Comparison of ENCODE assay signal across 8 cellular contexts in genomic region chr6:166998256-166999144, GRCh38. TPM values are rescaled to one million over a fixed set of nuclear protein-coding genes. Genes with fewer than 3 reads are reported as not detected.
DNase-seq lines count a peak whose midpoint lies in the region; ATAC-seq and TF ChIP-seq lines count a peak whose summit lies in the region.

No MANE protein-coding gene starts in this region.

- H3K27ac ChIP-seq in upper lobe of left lung = peak overlapping the region; percentile 68 to 85 (median 70)

- no peak for TF ChIP-seq POLR2A in upper lobe of left lung (IDR thresholded peaks at IDR 0.05)

- H3K9me3 ChIP-seq in upper lobe of left lung = no peaks in the 10 kb centered on the region

- ATAC-seq in GM18868 (IDR thresholded peaks at IDR 0.05; ENCODE audit: unreplicated experiment) (peak; percentile 2), HG03066 (IDR thresholded peaks at IDR 0.05; ENCODE audit: low read depth, unreplicated experiment) (peak; percentile 5), upper lobe of left lung (ENCODE audit: low FRiP score in 2 of 2) (peak in 1 of 2 donors; percentile 26)

- WGBS in upper lobe of left lung, 2 donors = 0 to 2% methylated on average over 31 to 43 of the region's 96 CpGs

- peak overlapping the region; percentile 87 to 98 (median 91) for H3K4me3 ChIP-seq in upper lobe of left lung

- no peaks in the 10 kb centered on the region for H3K27me3 Mint-ChIP-seq in mesothelial cell of epicardium (ENCODE audit: low read depth)

- H3K36me3 ChIP-seq in upper lobe of left lung = no peaks in the 10 kb centered on the region

- no peak for TF ChIP-seq CTCF in mesothelial cell of epicardium (IDR thresholded peaks at IDR 0.05; ENCODE audit: unreplicated experiment)
- no peak for TF ChIP-seq CTCF in upper lobe of left lung (IDR thresholded peaks at IDR 0.05)

- H3K4me1 Mint-ChIP-seq in mesothelial cell of epicardium = peaks cover 30% of the 10 kb centered on the region

- H3K9me3 Mint-ChIP-seq in mesothelial cell of epicardium = no peaks in the 10 kb centered on the region

- H3K36me3 Mint-ChIP-seq in mesothelial cell of epicardium = peaks cover 1% of the 10 kb centered on the region

- no peaks in the 10 kb centered on the region for H3K27me3 ChIP-seq in upper lobe of left lung

- in situ Hi-C loops in ACHN (cut with HindIII; ENCODE audit: low pct_ligation_motif_present, low pct_unique_long_range_greater_than_20kb, low sequenced_read_pairs) = no loop called here

- DNase-seq in ACHN (peak; percentile 89), T-helper 1 cell (peak in 4 of 5 donors; percentile 9 to 18 (median 14)), ecto neural progenitor cell (ENCODE audit: low spot score) (peak; percentile 74), mesothelial cell of epicardium (ENCODE audit: low spot score in 2 of 2, unreplicated experiment in 2 of 2) (peak; percentile 26 to 60), upper lobe of left lung (peak; percentile 42 to 86), NCI-H1436 (lab: John Stamatoyannopoulos, UW) (no peak)

- peak overlapping the region; percentile 71 for H3K27ac Mint-ChIP-seq in mesothelial cell of epicardium

- no peak for TF ChIP-seq EP300 in upper lobe of left lung (IDR thresholded peaks at IDR 0.05)

- peaks cover 7 to 26% (median 15%) of the 10 kb centered on the region in 4 donors for H3K4me1 ChIP-seq in upper lobe of left lung

- peak overlapping the region; percentile 87 for H3K4me3 Mint-ChIP-seq in mesothelial cell of epicardium

RNA-seq across cellular contexts. Expression of gene CEP43, which starts 0.7 kb away (rescaled TPM):
- total RNA-seq in mesothelial cell of epicardium (24.9 to 27.9 TPM (median 27.5 TPM) in 3 replicates), upper lobe of left lung (10 to 100 TPM in 4 of 6 donors, 1 to 10 TPM in 2; 7.8 to 70.2 (median 14.1) TPM)

RNA-seq across cellular contexts. Expression of gene RNASET2, which starts 42.1 kb away (rescaled TPM):
- 37.0 to 42.3 TPM (median 41.5 TPM) in 3 replicates for total RNA-seq in mesothelial cell of epicardium
- 100 to 1,000 TPM in 3 of 6 donors, 10 to 100 TPM in 3; 66.4 to 131 (median 94.8) TPM for total RNA-seq in upper lobe of left lung
